28 cellular contexts compared by ENCODE assay signal in genomic region chr19:34675250-34675649, GRCh38. TPM values are rescaled to one million over a fixed set of nuclear protein-coding genes. Genes with fewer than 3 reads are reported as not detected.
"Had no signal": no experiment of that assay in that cellular context is flagged by ENCODE, and none has a peak within 500 bp of the region (broad histone marks: within the 10 kb centered on the region; RNA-seq: fewer than 3 reads in every experiment).

No MANE protein-coding gene starts in this region.

- H3K27me3 ChIP-seq: Peyer's patch, SJCRH30 had no signal

- H3K4me3 ChIP-seq: Peyer's patch, SJCRH30 had no signal

- H3K27me3 Mint-ChIP-seq: activated CD4-positive, alpha-beta T cell treated with anti-CD3 and anti-CD28 coated beads for 36 hours had no signal

- ATAC-seq: activated CD4-positive, alpha-beta T cell treated with anti-CD3 and anti-CD28 coated beads for 36 hours had no signal

- H3K9ac ChIP-seq: SK-N-SH had no signal

- H3K27ac Mint-ChIP-seq: activated CD4-positive, alpha-beta memory T cell treated with anti-CD3 and anti-CD28 coated beads, Interleukin-2, amount 10 ng/mL, durations not matched to agents 7 days and 5 days; activated CD4-positive, alpha-beta T cell treated with anti-CD3 and anti-CD28 coated beads for 36 hours; activated naive CD8-positive, alpha-beta T cell treated with anti-CD3 and anti-CD28 coated beads for 36 hours; activated T-helper 2 cell treated with anti-CD3 and anti-CD28 coated beads, Interferon-gamma antibody, Interleukin-2, Interleukin-4, amounts not matched to agents 10 μg/mL and 5 μg/mL and 100 μg/mL, durations not matched to agents 14 hours and 24 hours and 36 hours had no signal

- H3K4me2 ChIP-seq: SK-N-SH had no signal

- H3K9me3 ChIP-seq: SK-N-SH had no signal

- H3K27ac ChIP-seq: Peyer's patch, RWPE1, SJCRH30, WERI-Rb-1 had no signal

- DNase-seq: activated CD4-positive, alpha-beta memory T cell treated with anti-CD3 and anti-CD28 coated beads, Interleukin-2, amount 10 ng/mL, durations not matched to agents 7 days and 5 days; activated CD4-positive, alpha-beta T cell treated with anti-CD3 and anti-CD28 coated beads for 36 hours; activated CD4-positive, alpha-beta T cell treated with anti-CD3 and anti-CD28 coated beads, Interleukin-2, amount 50 U/mL, for 1 hour; activated gamma-delta T cell treated with Interleukin-2 at 50 U/mL for 16 hours; activated naive CD4-positive, alpha-beta T cell treated with anti-CD3 and anti-CD28 coated beads, Interleukin-2, amount 10 ng/mL, durations not matched to agents 7 days and 5 days; activated naive CD8-positive, alpha-beta T cell treated with anti-CD3 and anti-CD28 coated beads for 36 hours; activated T-cell treated with anti-CD3 and anti-CD28 coated beads for 4 hours; activated T-cell treated with anti-CD3 and anti-CD28 coated beads, Interleukin-2, amount 50 U/mL, for 48 hours; anterior cingulate cortex; central memory CD4-positive, alpha-beta T cell; Karpas-422; MM.1S; NCI-H1105; NCI-H1436; NCI-H1694 treated with DMSO at 0.1 percent for 48 hours; NCI-H2029 treated with DMSO at 0.1 percent for 48 hours; NCI-H510A treated with DMSO at 0.1 percent for 48 hours; NCI-H69; NK-92 treated with Interleukin-12 subunit alpha and Interleukin-12 subunit beta, amount 100 ng/mL, for 24 hours; Peyer's patch; Right ventricle myocardium superior; SJCRH30; SK-N-SH; T-helper 1 cell; WERI-Rb-1 had no signal

- H3K4me3 Mint-ChIP-seq: activated CD4-positive, alpha-beta memory T cell treated with anti-CD3 and anti-CD28 coated beads, Interleukin-2, amount 10 ng/mL, durations not matched to agents 7 days and 5 days; activated naive CD4-positive, alpha-beta T cell treated with anti-CD3 and anti-CD28 coated beads, Interleukin-2, amount 10 ng/mL, durations not matched to agents 7 days and 5 days; activated naive CD8-positive, alpha-beta T cell treated with anti-CD3 and anti-CD28 coated beads for 36 hours had no signal

- FAIRE-seq: bronchial epithelial cell had no signal

RNA-seq across cellular contexts. Expression of gene SCGB2B2, which starts 1.7 kb away (rescaled TPM):
- total RNA-seq: SJCRH30 had no signal
